ENCODE assay signal across 8 cellular contexts in the genomic region with DNA sequence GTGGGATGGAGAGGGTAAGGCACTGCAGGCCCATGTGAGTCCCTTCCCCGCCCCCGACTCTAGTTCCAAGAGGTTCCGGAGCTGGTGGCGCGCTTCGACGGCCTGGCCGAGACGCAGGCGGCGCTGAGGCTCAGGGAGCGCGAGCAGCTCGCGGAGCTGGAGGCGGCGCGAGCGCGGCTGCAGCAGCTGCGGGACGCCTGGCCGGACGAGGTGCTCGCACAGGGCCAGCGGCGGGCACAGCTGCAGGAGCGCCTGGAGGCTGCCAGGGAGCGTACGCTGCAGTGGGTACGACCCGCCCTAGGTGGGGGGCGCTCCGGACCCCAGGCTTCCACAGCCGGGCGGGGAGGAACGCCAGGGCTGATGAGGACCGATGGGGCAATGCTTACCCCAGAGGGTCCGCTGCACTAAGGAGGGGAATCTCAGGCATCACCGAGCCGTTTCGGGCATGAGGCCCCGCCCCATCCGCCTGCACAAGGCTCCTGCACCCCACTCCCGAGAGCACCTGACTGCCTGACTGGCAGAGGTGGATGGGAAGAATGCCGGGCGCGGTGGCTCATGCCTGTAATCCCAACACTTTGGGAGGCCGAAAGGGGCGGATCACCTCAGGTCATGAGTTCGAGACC. TPM values are rescaled to one million over a fixed set of nuclear protein-coding genes. Genes with fewer than 3 reads are reported as not detected.
DNase-seq lines count a peak whose midpoint lies in the region; TF ChIP-seq lines count a peak whose summit lies in the region.

No MANE protein-coding gene starts in this region.

- TF ChIP-seq RAD21 in SK-N-SH (IDR thresholded peaks at IDR 0.05; ENCODE audit: low read length): no peak

- H3K79me2 ChIP-seq in SK-N-SH (ENCODE audit: insufficient read depth) (no peaks in the 10 kb centered on the region), fibroblast of lung (ENCODE audit: control insufficient read depth, insufficient read depth, low read length) (no peaks in the 10 kb centered on the region)

- H3K36me3 ChIP-seq in SK-N-SH (replicated peaks in 1 of 2; ENCODE audit: control insufficient read depth in 1 of 2, insufficient read depth in 2 of 2, low read length in 1 of 2): peaks cover 5 to 18% of the 10 kb centered on the region in 2 experiments
- peaks cover 1% of the 10 kb centered on the region for H3K36me3 ChIP-seq in fibroblast of lung (ENCODE audit: control insufficient read depth, insufficient read depth, low read length)

- H2AFZ ChIP-seq in SK-N-SH (ENCODE audit: low read depth): no peak overlapping the region
- H2AFZ ChIP-seq in fibroblast of lung (ENCODE audit: low read length): no peak overlapping the region

- TF ChIP-seq EP300 in SK-N-SH (IDR thresholded peaks at IDR 0.05; ENCODE audit: borderline replicate concordance in 1 of 2, low read depth in 1 of 2, low read length in 1 of 2): no peak

- peaks cover 13% of the 10 kb centered on the region for H3F3A ChIP-seq in SK-N-SH (replicated peaks; ENCODE audit: insufficient read depth)

- H3K27ac ChIP-seq in SK-N-SH (ENCODE audit: low read depth in 2 of 2, low read length in 1 of 2) (no peak overlapping the region), fibroblast of lung (ENCODE audit: insufficient read depth, low read length) (no peak overlapping the region)

- 11% methylated on average over 27 of the region's 51 CpGs for WGBS in SK-N-SH (ENCODE audit: low lambda C conversion rate)

- H3K9me2 ChIP-seq in SK-N-SH: no peaks in the 10 kb centered on the region

- H3K9me3 ChIP-seq in SK-N-SH (no peaks in the 10 kb centered on the region), fibroblast of lung (ENCODE audit: control insufficient read depth, insufficient read depth, low read depth, low read length) (no peaks in the 10 kb centered on the region)

- H3K4me2 ChIP-seq in SK-N-SH (peak overlapping the region; percentile 71; the same call in 1 of the 2 replicates), fibroblast of lung (ENCODE audit: extremely low read depth, insufficient read depth, low read length) (peak overlapping the region; percentile 0)

- H3K4me1 ChIP-seq in SK-N-SH (ENCODE audit: control insufficient read depth in 1 of 2, insufficient read depth in 2 of 2, low read depth in 1 of 2, low read length in 1 of 2) (peaks cover 5 to 9% of the 10 kb centered on the region in 2 experiments; a peak in 2 of 4 replicates), fibroblast of lung (ENCODE audit: control insufficient read depth, extremely low read depth, insufficient read depth, low read length) (peaks cover 5% of the 10 kb centered on the region)

- peak; percentile 15 for DNase-seq in NCI-H2171 treated with DMSO at 0.1 percent for 48 hours (lab: John Stamatoyannopoulos, UW)
- DNase-seq in NCI-H2171 (lab: John Stamatoyannopoulos, UW): no peak
- DNase-seq in SK-N-SH: peak; percentile 83
- peak in 1 of 2 donors; percentile 14 for DNase-seq in fibroblast of lung (ENCODE audit: low read depth in 2 of 2)
- no peak for DNase-seq in skeletal muscle cell (ENCODE audit: low read depth)
- no peak for DNase-seq in GM10266 (ENCODE audit: extremely low spot score)
- DNase-seq in NCI-H1436 (lab: John Stamatoyannopoulos, UW): no peak
- no peak for DNase-seq in KG1 (lab: John Stamatoyannopoulos, UW)

- H3K4me3 ChIP-seq in SK-N-SH (ENCODE audit: low read depth in 2 of 2, low read length in 1 of 2): peak overlapping the region in 1 of 2 experiments; percentile 6; a peak in 1 of 4 replicates
- H3K4me3 ChIP-seq in fibroblast of lung (replicated peaks in 1 of 4; ENCODE audit: control extremely low read depth in 1 of 4, insufficient read depth in 1 of 4, low read depth in 3 of 4, low read length in 4 of 4): no peak overlapping the region
- H3K4me3 ChIP-seq in skeletal muscle cell (ENCODE audit: low read depth, low read length): peak overlapping the region; percentile 25

- H4K20me1 ChIP-seq in SK-N-SH (ENCODE audit: insufficient read depth): no peaks in the 10 kb centered on the region
- H4K20me1 ChIP-seq in fibroblast of lung (ENCODE audit: control insufficient read depth, extremely low read depth, insufficient read depth, low read length): no peaks in the 10 kb centered on the region

- H3K9ac ChIP-seq in SK-N-SH (no peak overlapping the region), fibroblast of lung (ENCODE audit: insufficient read depth, low read length) (no peak overlapping the region)

- TF ChIP-seq CTCF in SK-N-SH (IDR thresholded peaks at IDR 0.05): no peak
- no peak for TF ChIP-seq CTCF in fibroblast of lung (conservative IDR thresholded peaks at IDR 0.05 in 1 of 2, IDR thresholded peaks at IDR 0.05 in 1 of 2; ENCODE audit: low read depth in 1 of 2, low read length in 2 of 2)
- TF ChIP-seq CTCF in GM10266 (IDR thresholded peaks at IDR 0.05; ENCODE audit: control insufficient read depth, insufficient read depth, low read depth, missing control alignments): no peak

- H3K27me3 ChIP-seq in SK-N-SH (ENCODE audit: insufficient read depth): peaks cover 24% of the 10 kb centered on the region
- H3K27me3 ChIP-seq in fibroblast of lung (ENCODE audit: control insufficient read depth, insufficient read depth, low read length): peaks cover 25% of the 10 kb centered on the region

- CTCF ChIA-PET in SK-N-SH (lab: Yijun Ruan, JAX): interaction anchor here (1.2 to 7.6 kb wide), 13 partner anchors 8 to 162 kb away, joined by 4 to 49 read pairs (median 6); a partner anchor contains a TSS

- POLR2A ChIA-PET in SK-N-SH (lab: Yijun Ruan, JAX): no interaction called here

TF ChIP-seq in SK-N-SH, 30 proteins besides CTCF, POLR2A, EP300 and RAD21 (continues in another document):
- TF ChIP-seq RFX5 (IDR thresholded peaks at IDR 0.05; ENCODE audit: low read length) (no peak), CHD2 (IDR thresholded peaks at IDR 0.05; ENCODE audit: low read length, partially characterized antibody) (no peak), TAF1 (IDR thresholded peaks at IDR 0.05; ENCODE audit: borderline replicate concordance, low read depth, low read length) (no peak), RCOR1 (IDR thresholded peaks at IDR 0.05; ENCODE audit: low read length) (no peak), SIN3A (IDR thresholded peaks at IDR 0.05; ENCODE audit: borderline replicate concordance, low read depth, low read length) (no peak)
- TF ChIP-seq, protein P1, sequence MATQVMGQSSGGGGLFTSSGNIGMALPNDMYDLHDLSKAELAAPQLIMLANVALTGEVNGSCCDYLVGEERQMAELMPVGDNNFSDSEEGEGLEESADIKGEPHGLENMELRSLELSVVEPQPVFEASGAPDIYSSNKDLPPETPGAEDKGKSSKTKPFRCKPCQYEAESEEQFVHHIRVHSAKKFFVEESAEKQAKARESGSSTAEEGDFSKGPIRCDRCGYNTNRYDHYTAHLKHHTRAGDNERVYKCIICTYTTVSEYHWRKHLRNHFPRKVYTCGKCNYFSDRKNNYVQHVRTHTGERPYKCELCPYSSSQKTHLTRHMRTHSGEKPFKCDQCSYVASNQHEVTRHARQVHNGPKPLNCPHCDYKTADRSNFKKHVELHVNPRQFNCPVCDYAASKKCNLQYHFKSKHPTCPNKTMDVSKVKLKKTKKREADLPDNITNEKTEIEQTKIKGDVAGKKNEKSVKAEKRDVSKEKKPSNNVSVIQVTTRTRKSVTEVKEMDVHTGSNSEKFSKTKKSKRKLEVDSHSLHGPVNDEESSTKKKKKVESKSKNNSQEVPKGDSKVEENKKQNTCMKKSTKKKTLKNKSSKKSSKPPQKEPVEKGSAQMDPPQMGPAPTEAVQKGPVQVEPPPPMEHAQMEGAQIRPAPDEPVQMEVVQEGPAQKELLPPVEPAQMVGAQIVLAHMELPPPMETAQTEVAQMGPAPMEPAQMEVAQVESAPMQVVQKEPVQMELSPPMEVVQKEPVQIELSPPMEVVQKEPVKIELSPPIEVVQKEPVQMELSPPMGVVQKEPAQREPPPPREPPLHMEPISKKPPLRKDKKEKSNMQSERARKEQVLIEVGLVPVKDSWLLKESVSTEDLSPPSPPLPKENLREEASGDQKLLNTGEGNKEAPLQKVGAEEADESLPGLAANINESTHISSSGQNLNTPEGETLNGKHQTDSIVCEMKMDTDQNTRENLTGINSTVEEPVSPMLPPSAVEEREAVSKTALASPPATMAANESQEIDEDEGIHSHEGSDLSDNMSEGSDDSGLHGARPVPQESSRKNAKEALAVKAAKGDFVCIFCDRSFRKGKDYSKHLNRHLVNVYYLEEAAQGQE (IDR thresholded peaks at IDR 0.05; ENCODE audit: low read depth, low read length): no peak

RNA-seq across cellular contexts. Expression of a gene that starts 4.9 kb away (rescaled TPM):
- polyA plus RNA-seq in SK-N-SH (2012; rRNA removed) (not detected in 2 replicates), fibroblast of lung (not detected in 2 replicates)
- not detected in 2 replicates for polyA plus RNA-seq in SK-N-SH (2012; cell fraction: cytosol; rRNA removed)
- 0.05 and 0.14 TPM in 2 replicates for polyA plus RNA-seq in SK-N-SH (2012; cell fraction: nucleus; rRNA removed)
- total RNA-seq in fibroblast of lung: not detected in 2 replicates
- polyA plus RNA-seq in fibroblast of lung (2012): not detected in 2 replicates
- not detected in 2 replicates for polyA minus RNA-seq in fibroblast of lung (ENCODE audit: low replicate concordance)

RNA-seq across cellular contexts. Expression of a gene that starts 18.9 kb away (rescaled TPM):
- polyA plus RNA-seq in SK-N-SH (2012; rRNA removed) (not detected in 2 replicates), fibroblast of lung (not detected in 2 replicates)
- not detected in 2 replicates for polyA plus RNA-seq in SK-N-SH (2012; cell fraction: cytosol; rRNA removed)
- 0.04 TPM in 1 of 2 replicates, not detected in the other for polyA plus RNA-seq in SK-N-SH (2012; cell fraction: nucleus; rRNA removed)
- not detected in 2 replicates for total RNA-seq in fibroblast of lung
- polyA plus RNA-seq in fibroblast of lung (2012): not detected in 2 replicates
- polyA minus RNA-seq in fibroblast of lung (ENCODE audit: low replicate concordance): not detected in 2 replicates

RNA-seq across cellular contexts. Expression of a gene that starts 30.8 kb away (rescaled TPM):
- 56.5 and 69.9 TPM in 2 replicates for polyA plus RNA-seq in SK-N-SH (2012; rRNA removed)
- 43.6 and 43.8 TPM in 2 replicates for polyA plus RNA-seq in SK-N-SH (2012; cell fraction: cytosol; rRNA removed)
- polyA plus RNA-seq in SK-N-SH (2012; cell fraction: nucleus; rRNA removed): 113 and 236 TPM in 2 replicates
- total RNA-seq in fibroblast of lung: 23.6 and 25.9 TPM in 2 replicates
- 20.5 and 33.7 TPM in 2 replicates for polyA plus RNA-seq in fibroblast of lung
- polyA plus RNA-seq in fibroblast of lung (2012): 23.1 and 39.7 TPM in 2 replicates
- polyA minus RNA-seq in fibroblast of lung (ENCODE audit: low replicate concordance): 31.5 and 48.5 TPM in 2 replicates

RNA-seq across cellular contexts. Expression of a gene that starts 31.1 kb away (rescaled TPM):
- polyA plus RNA-seq in SK-N-SH (2012; rRNA removed): 18.7 and 21.1 TPM in 2 replicates
- polyA plus RNA-seq in SK-N-SH (2012; cell fraction: cytosol; rRNA removed): 12.7 and 19.1 TPM in 2 replicates
- polyA plus RNA-seq in SK-N-SH (2012; cell fraction: nucleus; rRNA removed): 13.0 and 15.6 TPM in 2 replicates
- 11.6 and 11.8 TPM in 2 replicates for total RNA-seq in fibroblast of lung
- 7.4 and 8.7 TPM in 2 replicates for polyA plus RNA-seq in fibroblast of lung
- 11.8 and 13.6 TPM in 2 replicates for polyA plus RNA-seq in fibroblast of lung (2012)
- 4.9 and 6.9 TPM in 2 replicates for polyA minus RNA-seq in fibroblast of lung (ENCODE audit: low replicate concordance)

Comparison
In these comparisons a context has a peak if more than half of its experiments do, and no peak if none do; other contexts are left out.
1. DNase-seq: peak in NCI-H2171 treated with DMSO at 0.1 percent for 48 hours (single experiment) and SK-N-SH (single experiment); none in NCI-H2171 (single experiment), skeletal muscle cell (single experiment), GM10266 (single experiment), NCI-H1436 (single experiment) and KG1 (single experiment).